7 cellular contexts compared by ENCODE assay signal in genomic region chr6:53347921-53348435, GRCh38. TPM values are rescaled to one million over a fixed set of nuclear protein-coding genes. Genes with fewer than 3 reads are reported as not detected.
DNase-seq lines count a peak whose midpoint lies in the region; ATAC-seq, FAIRE-seq and TF ChIP-seq lines count a peak whose summit lies in the region.

No MANE protein-coding gene starts in this region.

- ATAC-seq in HG02610 (IDR thresholded peaks at IDR 0.05; ENCODE audit: unreplicated experiment): peak; percentile 11
- peak; percentile 81 for ATAC-seq in left lobe of liver

- FAIRE-seq in GM12892 (lab: Jason Lieb, UNC): peak; percentile 33

- TF ChIP-seq CTCF in WERI-Rb-1 (IDR thresholded peaks at IDR 0.05; ENCODE audit: low read depth, low read length): 0 out of 2 replicates have a peak, but pooled peaks have one; percentile 1

- H3K9me3 ChIP-seq in WERI-Rb-1 (ENCODE audit: severe bottlenecking): peaks cover 4% of the 10 kb centered on the region

- TF ChIP-seq POLR2A in GM12892 (IDR thresholded peaks at IDR 0.05; ENCODE audit: low read depth, low read length): no peak

- H3K27me3 ChIP-seq in WERI-Rb-1 (ENCODE audit: insufficient read depth, low read depth, severe bottlenecking): no peaks in the 10 kb centered on the region

- H3K27ac ChIP-seq in WERI-Rb-1: peak overlapping the region; percentile 90

- no peak for DNase-seq in GM12892 (ENCODE audit: insufficient read length)
- DNase-seq in NCI-H1694 treated with DMSO at 0.1 percent for 48 hours (lab: John Stamatoyannopoulos, UW): peak; percentile 39
- DNase-seq in WERI-Rb-1: peak; percentile 96
- peak; percentile 34 for DNase-seq in cortex of kidney (lab: John Stamatoyannopoulos, UW)
- DNase-seq in left lobe of liver (ENCODE audit: low spot score): peak; percentile 82
- DNase-seq in stimulated activated CD4-positive, alpha-beta T cell treated with anti-CD3 and anti-CD28 coated beads, Interleukin-2, amount 100 ng/mL, for 4 hours (ENCODE audit: low read depth): peak; percentile 31

- peaks cover 18% of the 10 kb centered on the region for H3K36me3 ChIP-seq in WERI-Rb-1

- peak overlapping the region; percentile 80 for H3K4me3 ChIP-seq in WERI-Rb-1 (ENCODE audit: low read depth, low read length)

RNA-seq across cellular contexts. Expression of gene ELOVL5, which starts 0.8 kb away (rescaled TPM):
- polyA plus RNA-seq in GM12892 (2012; ENCODE audit: missing spikeins): 89.3 TPM
- 54.4 TPM for total RNA-seq in left lobe of liver
